ENCODE assay signal across 8 cellular contexts in genomic region chr1:228226956-228227791, GRCh38. TPM values are rescaled to one million over a fixed set of nuclear protein-coding genes. Genes with fewer than 3 reads are reported as not detected.
DNase-seq lines count a peak whose midpoint lies in the region; ATAC-seq and TF ChIP-seq lines count a peak whose summit lies in the region.

No MANE protein-coding gene starts in this region.

- H3K9me3 ChIP-seq in CD8-positive, alpha-beta T cell (ENCODE audit: low read length), result no peaks in the 10 kb centered on the region

- H3K27me3 ChIP-seq in CD8-positive, alpha-beta T cell (ENCODE audit: insufficient read depth, low read length), result no peaks in the 10 kb centered on the region

- H3K27me3 Mint-ChIP-seq in stimulated activated naive CD8-positive, alpha-beta T cell treated with anti-CD3 and anti-CD28 coated beads, Interleukin-15, amount 100 ng/mL, for 72 hours, result no peaks in the 10 kb centered on the region
- H3K27me3 Mint-ChIP-seq in stimulated activated memory B cell treated with anti-CD40 and anti-IgM and Interleukin-4, amounts not matched to agents 10 μg/mL and 1 μg/mL and 100 μg/mL, for 72 hours, result no peaks in the 10 kb centered on the region
- H3K27me3 Mint-ChIP-seq in CD8-positive, alpha-beta T cell (ENCODE audit: low read depth), result no peaks in the 10 kb centered on the region

- H3K4me1 ChIP-seq in CD8-positive, alpha-beta T cell (ENCODE audit: insufficient read depth, low read length), result no peaks in the 10 kb centered on the region

- H3K36me3 ChIP-seq in CD8-positive, alpha-beta T cell (ENCODE audit: insufficient read depth, low read length), result no peaks in the 10 kb centered on the region

- TF ChIP-seq CTCF in CD8-positive, alpha-beta T cell (IDR thresholded peaks at IDR 0.05), result no peak

- peaks cover 47% of the 10 kb centered on the region for H3K36me3 Mint-ChIP-seq in stimulated activated memory B cell treated with anti-CD40 and anti-IgM and Interleukin-4, amounts not matched to agents 10 μg/mL and 1 μg/mL and 100 μg/mL, for 72 hours
- H3K36me3 Mint-ChIP-seq in CD8-positive, alpha-beta T cell, result peaks cover 87% of the 10 kb centered on the region

- no peak overlapping the region for H3K4me3 Mint-ChIP-seq in stimulated activated naive CD8-positive, alpha-beta T cell treated with anti-CD3 and anti-CD28 coated beads, Interleukin-15, amount 100 ng/mL, for 72 hours
- H3K4me3 Mint-ChIP-seq in stimulated activated memory B cell treated with anti-CD40 and anti-IgM and Interleukin-4, amounts not matched to agents 10 μg/mL and 1 μg/mL and 100 μg/mL, for 72 hours, result no peak overlapping the region
- H3K4me3 Mint-ChIP-seq in CD8-positive, alpha-beta T cell, result no peak overlapping the region

- H3K27ac Mint-ChIP-seq in stimulated activated naive CD8-positive, alpha-beta T cell treated with anti-CD3 and anti-CD28 coated beads, Interleukin-15, amount 100 ng/mL, for 72 hours, result peak overlapping the region in 1 of 2 donors; percentile 54
- H3K27ac Mint-ChIP-seq in stimulated activated memory B cell treated with anti-CD40 and anti-IgM and Interleukin-4, amounts not matched to agents 10 μg/mL and 1 μg/mL and 100 μg/mL, for 72 hours, result no peak overlapping the region
- no peak overlapping the region for H3K27ac Mint-ChIP-seq in CD8-positive, alpha-beta T cell

- no peak for DNase-seq in stimulated activated naive CD8-positive, alpha-beta T cell treated with anti-CD3 and anti-CD28 coated beads, Interleukin-15, Interleukin-2, amounts not matched to agents 100 U/mL and 50 U/mL, for 24 hours
- DNase-seq in stimulated activated naive CD8-positive, alpha-beta T cell treated with anti-CD3 and anti-CD28 coated beads, Interleukin-15, amount 100 ng/mL, for 72 hours, result no peak
- DNase-seq in SK-N-DZ (ENCODE audit: low spot score) (peak; percentile 62), Right ventricle myocardium superior (peak; percentile 34), GM19240 (ENCODE audit: insufficient read length, low spot score) (no peak), NCI-H526 treated with DMSO at 0.1 percent for 48 hours (lab: John Stamatoyannopoulos, UW) (no peak)
- DNase-seq in CD8-positive, alpha-beta T cell, result no peak

- no peaks in the 10 kb centered on the region for H3K4me1 Mint-ChIP-seq in stimulated activated naive CD8-positive, alpha-beta T cell treated with anti-CD3 and anti-CD28 coated beads, Interleukin-15, amount 100 ng/mL, for 72 hours
- H3K4me1 Mint-ChIP-seq in stimulated activated memory B cell treated with anti-CD40 and anti-IgM and Interleukin-4, amounts not matched to agents 10 μg/mL and 1 μg/mL and 100 μg/mL, for 72 hours, result no peaks in the 10 kb centered on the region
- no peaks in the 10 kb centered on the region for H3K4me1 Mint-ChIP-seq in CD8-positive, alpha-beta T cell (ENCODE audit: low read depth)

- H3K4me3 ChIP-seq in CD8-positive, alpha-beta T cell (ENCODE audit: low read depth, low read length), result no peak overlapping the region

- H3K27ac ChIP-seq in CD8-positive, alpha-beta T cell (ENCODE audit: low read depth, low read length), result no peak overlapping the region

- H3K9me3 Mint-ChIP-seq in stimulated activated naive CD8-positive, alpha-beta T cell treated with anti-CD3 and anti-CD28 coated beads, Interleukin-15, amount 100 ng/mL, for 72 hours, result peaks cover 0 to 28% of the 10 kb centered on the region in 2 donors
- peaks cover 2% of the 10 kb centered on the region for H3K9me3 Mint-ChIP-seq in stimulated activated memory B cell treated with anti-CD40 and anti-IgM and Interleukin-4, amounts not matched to agents 10 μg/mL and 1 μg/mL and 100 μg/mL, for 72 hours
- H3K9me3 Mint-ChIP-seq in CD8-positive, alpha-beta T cell, result no peaks in the 10 kb centered on the region

- peak; percentile 28 for ATAC-seq in stimulated activated naive CD8-positive, alpha-beta T cell treated with anti-CD3 and anti-CD28 coated beads, Interleukin-15, Interleukin-2, amounts not matched to agents 100 U/mL and 50 U/mL, for 24 hours
- no peak for ATAC-seq in stimulated activated naive CD8-positive, alpha-beta T cell treated with anti-CD3 and anti-CD28 coated beads, Interleukin-15, amount 100 ng/mL, for 72 hours
- peak; percentile 11 for ATAC-seq in Right ventricle myocardium superior (ENCODE audit: poor library complexity)
- no peak for ATAC-seq in stimulated activated memory B cell treated with anti-CD40 and anti-IgM and Interleukin-4, amounts not matched to agents 10 μg/mL and 1 μg/mL and 100 μg/mL, for 72 hours
- no peak for ATAC-seq in CD8-positive, alpha-beta T cell

- intact Hi-C loops in Right ventricle myocardium superior (cut with DNase I), result no loop called here
- intact Hi-C loops in CD8-positive, alpha-beta T cell (cut with DNase I, micrococcal nuclease), result no loop called here

- CTCF ChIA-PET in CD8-positive, alpha-beta T cell (lab: Charles Lee), result interaction anchor here (1.0 kb wide), 1 partner anchor 96 kb away, joined by 3 read pairs; no protein-coding TSS in a partner anchor

- POLR2A ChIA-PET in CD8-positive, alpha-beta T cell (lab: Charles Lee), result no interaction called here

RNA-seq across cellular contexts. Expression of gene OBSCN, which starts 19.3 kb away (rescaled TPM):
- 6.6 and 8.7 TPM in 2 replicates for polyA plus RNA-seq in SK-N-DZ (2014; cell fraction: cytosol; rRNA removed)
- polyA plus RNA-seq in SK-N-DZ (2014; cell fraction: nucleus; rRNA removed), result 28.2 and 34.2 TPM in 2 replicates
- 316 TPM for total RNA-seq in Right ventricle myocardium superior
- total RNA-seq in CD8-positive, alpha-beta T cell, result 10 to 100 TPM; 58.3 to 65.3 TPM

Comparison
In these comparisons a context has a peak if more than half of its experiments do, and no peak if none do; other contexts are left out.
1. ATAC-seq: peak in stimulated activated naive CD8-positive, alpha-beta T cell treated with anti-CD3 and anti-CD28 coated beads, Interleukin-15, Interleukin-2, amounts not matched to agents 100 U/mL and 50 U/mL, for 24 hours (single experiment) and Right ventricle myocardium superior (single experiment); none in stimulated activated naive CD8-positive, alpha-beta T cell treated with anti-CD3 and anti-CD28 coated beads, Interleukin-15, amount 100 ng/mL, for 72 hours (single experiment), stimulated activated memory B cell treated with anti-CD40 and anti-IgM and Interleukin-4, amounts not matched to agents 10 μg/mL and 1 μg/mL and 100 μg/mL, for 72 hours (single experiment) and CD8-positive, alpha-beta T cell (single experiment).
2. DNase-seq: peak in SK-N-DZ (single experiment) and Right ventricle myocardium superior (single experiment); none in stimulated activated naive CD8-positive, alpha-beta T cell treated with anti-CD3 and anti-CD28 coated beads, Interleukin-15, Interleukin-2, amounts not matched to agents 100 U/mL and 50 U/mL, for 24 hours (single experiment), stimulated activated naive CD8-positive, alpha-beta T cell treated with anti-CD3 and anti-CD28 coated beads, Interleukin-15, amount 100 ng/mL, for 72 hours (0 of 2), GM19240 (single experiment), NCI-H526 treated with DMSO at 0.1 percent for 48 hours (single experiment) and CD8-positive, alpha-beta T cell (0 of 7).